ENCODE assay signal across 8 cellular contexts in genomic region chr4:111641813-111642579, GRCh38.
A peak's percentile ranks its signal among the peaks of the same experiment; 100 is the strongest.
DNase-seq lines count a peak whose midpoint lies in the region; ATAC-seq and TF ChIP-seq lines count a peak whose summit lies in the region.

No MANE protein-coding gene starts in this region.

- TF ChIP-seq CTCF in Caco-2 (IDR thresholded peaks at IDR 0.05; ENCODE audit: insufficient read depth in 1 of 2, low read depth in 1 of 2, low read length in 1 of 2, severe bottlenecking in 1 of 2, unreplicated experiment in 1 of 2) (peak; percentile 78 to 83), nephron (IDR thresholded peaks at IDR 0.05; ENCODE audit: unreplicated experiment in 3 of 3) (peak; percentile 91 to 95 (median 93))

- H3K4me3 Mint-ChIP-seq in Caco-2 (ENCODE audit: unreplicated experiment) (no peak overlapping the region), nephron (no peak overlapping the region)
- H3K4me3 Mint-ChIP-seq in T-helper 2 cell treated with Interferon-gamma antibody and Interleukin-4, amounts not matched to agents 5 μg/mL and 100 μg/mL, for 36 hours = no peak overlapping the region

- no peak overlapping the region for H3K4me3 ChIP-seq in Caco-2 (ENCODE audit: low read depth, low read length)

- intact Hi-C loops in Caco-2 (cut with micrococcal nuclease; ENCODE audit: unreplicated experiment) = loop anchor here (1.0 kb wide), 5 partner anchors 136 to 389 kb away; no protein-coding TSS in a partner anchor

- peaks cover 7% of the 10 kb centered on the region for H3K4me1 ChIP-seq in Caco-2

- H3K27me3 Mint-ChIP-seq in Caco-2 (ENCODE audit: insufficient read depth, unreplicated experiment) (peaks cover 5% of the 10 kb centered on the region), nephron (ENCODE audit: low read depth) (no peaks in the 10 kb centered on the region)
- no peaks in the 10 kb centered on the region for H3K27me3 Mint-ChIP-seq in T-helper 2 cell treated with Interferon-gamma antibody and Interleukin-4, amounts not matched to agents 5 μg/mL and 100 μg/mL, for 36 hours (ENCODE audit: low read depth)

- H3K9me3 ChIP-seq in Caco-2 = no peaks in the 10 kb centered on the region

- ATAC-seq in GM18873 (IDR thresholded peaks at IDR 0.05; ENCODE audit: low FRiP score, unreplicated experiment) = peak; percentile 82
- peak; percentile 98 for ATAC-seq in HG03039 (IDR thresholded peaks at IDR 0.05; ENCODE audit: unreplicated experiment)

- no TSS peak for BruUV-seq in Caco-2 (replicated peaks; lab: Mats Ljungman, UMichigan)

- DNase-seq in Caco-2 (peak; percentile 73 to 79), NCI-H146 treated with DMSO at 0.1 percent for 48 hours (lab: John Stamatoyannopoulos, UW; ENCODE audit: unreplicated experiment) (peak; percentile 4), fibroblast of gingiva (ENCODE audit: low read depth) (peak; percentile 87)
- DNase-seq in T-helper 2 cell treated with Interferon-gamma antibody and Interleukin-4, amounts not matched to agents 5 μg/mL and 100 μg/mL, for 36 hours (ENCODE audit: low spot score) = peak; percentile 11
- no peak for DNase-seq in activated CD8-positive, alpha-beta memory T cell treated with anti-CD3 and anti-CD28 coated beads, Interleukin-2, amount 50 U/mL, for 4 hours

- POLR2A ChIA-PET in Caco-2 (lab: Charles Lee) = no interaction called here

- H3K27ac Mint-ChIP-seq in Caco-2 (ENCODE audit: unreplicated experiment) (no peak overlapping the region), nephron (peak overlapping the region in 1 of 3 experiments; percentile 46)
- H3K27ac Mint-ChIP-seq in T-helper 2 cell treated with Interferon-gamma antibody and Interleukin-4, amounts not matched to agents 5 μg/mL and 100 μg/mL, for 36 hours = no peak overlapping the region

- H3K36me3 ChIP-seq in Caco-2 (ENCODE audit: control insufficient read depth, insufficient read depth, low read length) = no peaks in the 10 kb centered on the region

- H3K27me3 ChIP-seq in Caco-2 (replicated peaks; ENCODE audit: control insufficient read depth, insufficient read depth, low read length) = no peaks in the 10 kb centered on the region

- no peaks in the 10 kb centered on the region for H3K9me3 Mint-ChIP-seq in Caco-2 (ENCODE audit: unreplicated experiment)
- H3K9me3 Mint-ChIP-seq in T-helper 2 cell treated with Interferon-gamma antibody and Interleukin-4, amounts not matched to agents 5 μg/mL and 100 μg/mL, for 36 hours = no peaks in the 10 kb centered on the region
- H3K9me3 Mint-ChIP-seq in nephron = no peaks in the 10 kb centered on the region

- H3K4me1 Mint-ChIP-seq in Caco-2 (ENCODE audit: low read depth, unreplicated experiment) = peaks cover 13% of the 10 kb centered on the region
- H3K4me1 Mint-ChIP-seq in T-helper 2 cell treated with Interferon-gamma antibody and Interleukin-4, amounts not matched to agents 5 μg/mL and 100 μg/mL, for 36 hours (ENCODE audit: low read depth) = no peaks in the 10 kb centered on the region
- H3K4me1 Mint-ChIP-seq in nephron = peaks cover 11% of the 10 kb centered on the region

- CTCF ChIA-PET in Caco-2 (lab: Charles Lee) = interaction anchor here (1.2 kb wide), 1 partner anchor 213 kb away, joined by 8 read pairs; no protein-coding TSS in a partner anchor

- no peaks in the 10 kb centered on the region for H3K36me3 Mint-ChIP-seq in Caco-2 (ENCODE audit: insufficient read depth, unreplicated experiment)
- no peaks in the 10 kb centered on the region for H3K36me3 Mint-ChIP-seq in T-helper 2 cell treated with Interferon-gamma antibody and Interleukin-4, amounts not matched to agents 5 μg/mL and 100 μg/mL, for 36 hours (ENCODE audit: low read depth)
- no peaks in the 10 kb centered on the region for H3K36me3 Mint-ChIP-seq in nephron (ENCODE audit: low read depth)
